1 cellular context compared by ENCODE assay signal in the genomic region with DNA sequence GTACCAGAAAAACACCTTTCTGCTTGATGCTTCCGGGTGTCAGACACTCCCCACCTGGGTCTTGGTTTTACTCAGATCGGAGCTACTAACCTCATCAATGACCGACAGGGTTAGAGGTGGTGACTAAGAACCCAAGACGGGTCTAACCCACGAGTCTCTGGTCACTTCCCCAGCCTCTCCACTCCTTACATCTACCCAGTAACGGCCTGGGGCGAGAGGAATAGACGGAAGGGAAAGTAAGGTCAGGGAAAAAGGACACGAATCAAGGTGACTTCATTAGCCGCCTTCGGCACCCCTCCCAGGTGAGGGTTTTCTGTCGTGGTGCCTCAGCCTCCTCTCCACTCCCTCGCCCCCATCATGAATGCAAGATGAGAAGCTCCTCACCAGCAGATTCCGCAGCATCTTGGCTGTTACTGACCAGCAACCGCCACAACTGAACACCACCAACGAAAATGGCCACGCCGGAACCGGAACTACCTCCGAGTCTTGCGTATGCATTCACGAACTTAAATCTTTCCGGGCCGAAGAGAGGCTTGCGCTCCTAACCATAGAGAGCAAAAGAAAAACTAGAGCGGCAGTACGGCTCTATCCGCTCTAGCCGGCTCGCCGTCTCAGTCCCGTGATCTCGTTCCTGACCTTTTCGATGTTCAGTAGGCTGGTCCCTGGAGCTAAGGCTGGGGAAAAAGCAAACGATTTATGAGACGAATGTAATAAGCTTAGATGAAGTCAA.
A peak's percentile ranks its signal among the peaks of the same experiment; 100 is the strongest.
TF ChIP-seq lines count a peak whose summit lies in the region.

A gene with protein sequence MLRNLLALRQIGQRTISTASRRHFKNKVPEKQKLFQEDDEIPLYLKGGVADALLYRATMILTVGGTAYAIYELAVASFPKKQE (minus strand): TSS at position 469 of the 730 bp plus-strand sequence. CDS start 67 bp downstream, at position 402.

TF ChIP-seq in HepG2, 621 proteins besides CTCF, POLR2A, EP300 and RAD21 (continued from another document):
- TF ChIP-seq, protein P1, sequence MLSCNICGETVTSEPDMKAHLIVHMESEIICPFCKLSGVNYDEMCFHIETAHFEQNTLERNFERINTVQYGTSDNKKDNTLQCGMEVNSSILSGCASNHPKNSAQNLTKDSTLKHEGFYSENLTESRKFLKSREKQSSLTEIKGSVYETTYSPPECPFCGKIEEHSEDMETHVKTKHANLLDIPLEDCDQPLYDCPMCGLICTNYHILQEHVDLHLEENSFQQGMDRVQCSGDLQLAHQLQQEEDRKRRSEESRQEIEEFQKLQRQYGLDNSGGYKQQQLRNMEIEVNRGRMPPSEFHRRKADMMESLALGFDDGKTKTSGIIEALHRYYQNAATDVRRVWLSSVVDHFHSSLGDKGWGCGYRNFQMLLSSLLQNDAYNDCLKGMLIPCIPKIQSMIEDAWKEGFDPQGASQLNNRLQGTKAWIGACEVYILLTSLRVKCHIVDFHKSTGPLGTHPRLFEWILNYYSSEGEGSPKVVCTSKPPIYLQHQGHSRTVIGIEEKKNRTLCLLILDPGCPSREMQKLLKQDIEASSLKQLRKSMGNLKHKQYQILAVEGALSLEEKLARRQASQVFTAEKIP (CRISPR knock-in tag; IDR thresholded peaks at IDR 0.05; ENCODE audit: borderline replicate concordance) = no peak
- TF ChIP-seq ELF4 (CRISPR knock-in tag; IDR thresholded peaks at IDR 0.05; ENCODE audit: borderline replicate concordance) (peak; percentile 82; the same call in 1 of the 2 replicates), NKX3-1 (CRISPR knock-in tag; IDR thresholded peaks at IDR 0.05) (0 out of 2 replicates have a peak, but pooled peaks have one; percentile 54), PHF20 (CRISPR knock-in tag; IDR thresholded peaks at IDR 0.05) (peak; percentile 94), ZSCAN30 (CRISPR knock-in tag; IDR thresholded peaks at IDR 0.05) (0 out of 2 replicates have a peak, but pooled peaks have one; percentile 68), BCL6 (CRISPR knock-in tag; IDR thresholded peaks at IDR 0.05) (peak; percentile 38; the same call in 1 of the 2 replicates), ZNF772 (CRISPR knock-in tag; IDR thresholded peaks at IDR 0.05) (peak; percentile 72; the same call in 1 of the 2 replicates), ZNF589 (CRISPR knock-in tag; conservative IDR thresholded peaks at IDR 0.05) (no peak; the same call in 1 of the 2 replicates), PTBP1 (IDR thresholded peaks at IDR 0.05; ENCODE audit: low read depth, low read length, poor library complexity, severe bottlenecking) (no peak), SMAD1 (CRISPR knock-in tag; IDR thresholded peaks at IDR 0.05; ENCODE audit: borderline replicate concordance, low read depth) (no peak), ZNF713 (CRISPR knock-in tag; IDR thresholded peaks at IDR 0.05) (no peak), CBFB (CRISPR knock-in tag; IDR thresholded peaks at IDR 0.05) (no peak), SIN3B (IDR thresholded peaks at IDR 0.05; ENCODE audit: low read length) (peak; percentile 63; the same call in 1 of the 2 replicates), ZNF883 (CRISPR knock-in tag; IDR thresholded peaks at IDR 0.05; ENCODE audit: not compliant biosample characterization) (peak; percentile 34), ZNF616 (CRISPR knock-in tag; IDR thresholded peaks at IDR 0.05; ENCODE audit: low read depth) (no peak), SRF (IDR thresholded peaks at IDR 0.05; ENCODE audit: low read depth, low read length) (peak; percentile 42; the same call in 1 of the 2 replicates), ZNF530 (CRISPR knock-in tag; IDR thresholded peaks at IDR 0.05; ENCODE audit: low read depth) (no peak), MEIS2 (CRISPR knock-in tag; IDR thresholded peaks at IDR 0.05) (0 out of 2 replicates have a peak, but pooled peaks have one; percentile 20), HNRNPLL (IDR thresholded peaks at IDR 0.05; ENCODE audit: low read depth, low read length, poor library complexity, severe bottlenecking) (peak; percentile 22), REPIN1 (CRISPR knock-in tag; IDR thresholded peaks at IDR 0.05; ENCODE audit: borderline replicate concordance, low read depth) (peak; percentile 88; the same call in 1 of the 2 replicates), MXD4 (CRISPR knock-in tag; IDR thresholded peaks at IDR 0.05) (peak; percentile 61; the same call in 1 of the 2 replicates), FOSL1 (CRISPR knock-in tag; IDR thresholded peaks at IDR 0.05; ENCODE audit: borderline replicate concordance) (no peak), KDM5B (CRISPR knock-in tag; IDR thresholded peaks at IDR 0.05; ENCODE audit: borderline replicate concordance) (peak; percentile 48; the same call in 1 of the 2 replicates), ZNF781 (CRISPR knock-in tag; IDR thresholded peaks at IDR 0.05; ENCODE audit: borderline replicate concordance, not compliant biosample characterization) (no peak), JUNB (CRISPR knock-in tag; IDR thresholded peaks at IDR 0.05; ENCODE audit: borderline replicate concordance) (no peak), ZNF607 (CRISPR knock-in tag; IDR thresholded peaks at IDR 0.05; ENCODE audit: borderline replicate concordance) (no peak; the same call in 1 of the 2 replicates), ZNF282 (IDR thresholded peaks at IDR 0.05; ENCODE audit: partially characterized antibody) (no peak), DPF2 (CRISPR knock-in tag; IDR thresholded peaks at IDR 0.05; ENCODE audit: borderline replicate concordance, low read depth) (no peak)
- TF ChIP-seq, protein P2, sequence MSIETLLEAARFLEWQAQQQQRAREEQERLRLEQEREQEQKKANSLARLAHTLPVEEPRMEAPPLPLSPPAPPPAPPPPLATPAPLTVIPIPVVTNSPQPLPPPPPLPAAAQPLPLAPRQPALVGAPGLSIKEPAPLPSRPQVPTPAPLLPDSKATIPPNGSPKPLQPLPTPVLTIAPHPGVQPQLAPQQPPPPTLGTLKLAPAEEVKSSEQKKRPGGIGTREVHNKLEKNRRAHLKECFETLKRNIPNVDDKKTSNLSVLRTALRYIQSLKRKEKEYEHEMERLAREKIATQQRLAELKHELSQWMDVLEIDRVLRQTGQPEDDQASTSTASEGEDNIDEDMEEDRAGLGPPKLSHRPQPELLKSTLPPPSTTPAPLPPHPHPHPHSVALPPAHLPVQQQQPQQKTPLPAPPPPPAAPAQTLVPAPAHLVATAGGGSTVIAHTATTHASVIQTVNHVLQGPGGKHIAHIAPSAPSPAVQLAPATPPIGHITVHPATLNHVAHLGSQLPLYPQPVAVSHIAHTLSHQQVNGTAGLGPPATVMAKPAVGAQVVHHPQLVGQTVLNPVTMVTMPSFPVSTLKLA (IDR thresholded peaks at IDR 0.05) = no peak
- TF ChIP-seq, protein P3, sequence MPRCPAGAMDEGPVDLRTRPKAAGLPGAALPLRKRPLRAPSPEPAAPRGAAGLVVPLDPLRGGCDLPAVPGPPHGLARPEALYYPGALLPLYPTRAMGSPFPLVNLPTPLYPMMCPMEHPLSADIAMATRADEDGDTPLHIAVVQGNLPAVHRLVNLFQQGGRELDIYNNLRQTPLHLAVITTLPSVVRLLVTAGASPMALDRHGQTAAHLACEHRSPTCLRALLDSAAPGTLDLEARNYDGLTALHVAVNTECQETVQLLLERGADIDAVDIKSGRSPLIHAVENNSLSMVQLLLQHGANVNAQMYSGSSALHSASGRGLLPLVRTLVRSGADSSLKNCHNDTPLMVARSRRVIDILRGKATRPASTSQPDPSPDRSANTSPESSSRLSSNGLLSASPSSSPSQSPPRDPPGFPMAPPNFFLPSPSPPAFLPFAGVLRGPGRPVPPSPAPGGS (CRISPR knock-in tag; IDR thresholded peaks at IDR 0.05) = no peak
- TF ChIP-seq, protein P4, sequence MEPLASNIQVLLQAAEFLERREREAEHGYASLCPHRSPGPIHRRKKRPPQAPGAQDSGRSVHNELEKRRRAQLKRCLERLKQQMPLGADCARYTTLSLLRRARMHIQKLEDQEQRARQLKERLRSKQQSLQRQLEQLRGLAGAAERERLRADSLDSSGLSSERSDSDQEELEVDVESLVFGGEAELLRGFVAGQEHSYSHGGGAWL (CRISPR knock-in tag; IDR thresholded peaks at IDR 0.05) = peak; percentile 52; the same call in 1 of the 2 replicates
- TF ChIP-seq, protein P5, sequence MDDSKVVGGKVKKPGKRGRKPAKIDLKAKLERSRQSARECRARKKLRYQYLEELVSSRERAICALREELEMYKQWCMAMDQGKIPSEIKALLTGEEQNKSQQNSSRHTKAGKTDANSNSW (CRISPR knock-in tag; IDR thresholded peaks at IDR 0.05; ENCODE audit: borderline replicate concordance) = no peak
- TF ChIP-seq, protein P6, sequence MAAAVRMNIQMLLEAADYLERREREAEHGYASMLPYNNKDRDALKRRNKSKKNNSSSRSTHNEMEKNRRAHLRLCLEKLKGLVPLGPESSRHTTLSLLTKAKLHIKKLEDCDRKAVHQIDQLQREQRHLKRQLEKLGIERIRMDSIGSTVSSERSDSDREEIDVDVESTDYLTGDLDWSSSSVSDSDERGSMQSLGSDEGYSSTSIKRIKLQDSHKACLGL (CRISPR knock-in tag; IDR thresholded peaks at IDR 0.05) = no peak
- TF ChIP-seq, protein P7, sequence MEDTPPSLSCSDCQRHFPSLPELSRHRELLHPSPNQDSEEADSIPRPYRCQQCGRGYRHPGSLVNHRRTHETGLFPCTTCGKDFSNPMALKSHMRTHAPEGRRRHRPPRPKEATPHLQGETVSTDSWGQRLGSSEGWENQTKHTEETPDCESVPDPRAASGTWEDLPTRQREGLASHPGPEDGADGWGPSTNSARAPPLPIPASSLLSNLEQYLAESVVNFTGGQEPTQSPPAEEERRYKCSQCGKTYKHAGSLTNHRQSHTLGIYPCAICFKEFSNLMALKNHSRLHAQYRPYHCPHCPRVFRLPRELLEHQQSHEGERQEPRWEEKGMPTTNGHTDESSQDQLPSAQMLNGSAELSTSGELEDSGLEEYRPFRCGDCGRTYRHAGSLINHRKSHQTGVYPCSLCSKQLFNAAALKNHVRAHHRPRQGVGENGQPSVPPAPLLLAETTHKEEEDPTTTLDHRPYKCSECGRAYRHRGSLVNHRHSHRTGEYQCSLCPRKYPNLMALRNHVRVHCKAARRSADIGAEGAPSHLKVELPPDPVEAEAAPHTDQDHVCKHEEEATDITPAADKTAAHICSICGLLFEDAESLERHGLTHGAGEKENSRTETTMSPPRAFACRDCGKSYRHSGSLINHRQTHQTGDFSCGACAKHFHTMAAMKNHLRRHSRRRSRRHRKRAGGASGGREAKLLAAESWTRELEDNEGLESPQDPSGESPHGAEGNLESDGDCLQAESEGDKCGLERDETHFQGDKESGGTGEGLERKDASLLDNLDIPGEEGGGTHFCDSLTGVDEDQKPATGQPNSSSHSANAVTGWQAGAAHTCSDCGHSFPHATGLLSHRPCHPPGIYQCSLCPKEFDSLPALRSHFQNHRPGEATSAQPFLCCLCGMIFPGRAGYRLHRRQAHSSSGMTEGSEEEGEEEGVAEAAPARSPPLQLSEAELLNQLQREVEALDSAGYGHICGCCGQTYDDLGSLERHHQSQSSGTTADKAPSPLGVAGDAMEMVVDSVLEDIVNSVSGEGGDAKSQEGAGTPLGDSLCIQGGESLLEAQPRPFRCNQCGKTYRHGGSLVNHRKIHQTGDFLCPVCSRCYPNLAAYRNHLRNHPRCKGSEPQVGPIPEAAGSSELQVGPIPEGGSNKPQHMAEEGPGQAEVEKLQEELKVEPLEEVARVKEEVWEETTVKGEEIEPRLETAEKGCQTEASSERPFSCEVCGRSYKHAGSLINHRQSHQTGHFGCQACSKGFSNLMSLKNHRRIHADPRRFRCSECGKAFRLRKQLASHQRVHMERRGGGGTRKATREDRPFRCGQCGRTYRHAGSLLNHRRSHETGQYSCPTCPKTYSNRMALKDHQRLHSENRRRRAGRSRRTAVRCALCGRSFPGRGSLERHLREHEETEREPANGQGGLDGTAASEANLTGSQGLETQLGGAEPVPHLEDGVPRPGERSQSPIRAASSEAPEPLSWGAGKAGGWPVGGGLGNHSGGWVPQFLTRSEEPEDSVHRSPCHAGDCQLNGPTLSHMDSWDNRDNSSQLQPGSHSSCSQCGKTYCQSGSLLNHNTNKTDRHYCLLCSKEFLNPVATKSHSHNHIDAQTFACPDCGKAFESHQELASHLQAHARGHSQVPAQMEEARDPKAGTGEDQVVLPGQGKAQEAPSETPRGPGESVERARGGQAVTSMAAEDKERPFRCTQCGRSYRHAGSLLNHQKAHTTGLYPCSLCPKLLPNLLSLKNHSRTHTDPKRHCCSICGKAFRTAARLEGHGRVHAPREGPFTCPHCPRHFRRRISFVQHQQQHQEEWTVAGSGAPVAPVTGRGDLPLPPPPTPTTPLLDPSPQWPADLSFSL (CRISPR knock-in tag; IDR thresholded peaks at IDR 0.05) = no peak
- TF ChIP-seq, protein P8, sequence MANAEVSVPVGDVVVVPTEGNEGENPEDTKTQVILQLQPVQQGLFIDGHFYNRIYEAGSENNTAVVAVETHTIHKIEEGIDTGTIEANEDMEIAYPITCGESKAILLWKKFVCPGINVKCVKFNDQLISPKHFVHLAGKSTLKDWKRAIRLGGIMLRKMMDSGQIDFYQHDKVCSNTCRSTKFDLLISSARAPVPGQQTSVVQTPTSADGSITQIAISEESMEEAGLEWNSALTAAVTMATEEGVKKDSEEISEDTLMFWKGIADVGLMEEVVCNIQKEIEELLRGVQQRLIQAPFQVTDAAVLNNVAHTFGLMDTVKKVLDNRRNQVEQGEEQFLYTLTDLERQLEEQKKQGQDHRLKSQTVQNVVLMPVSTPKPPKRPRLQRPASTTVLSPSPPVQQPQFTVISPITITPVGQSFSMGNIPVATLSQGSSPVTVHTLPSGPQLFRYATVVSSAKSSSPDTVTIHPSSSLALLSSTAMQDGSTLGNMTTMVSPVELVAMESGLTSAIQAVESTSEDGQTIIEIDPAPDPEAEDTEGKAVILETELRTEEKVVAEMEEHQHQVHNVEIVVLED (CRISPR knock-in tag; IDR thresholded peaks at IDR 0.05; ENCODE audit: borderline replicate concordance) = peak; percentile 93
- TF ChIP-seq, protein P9, sequence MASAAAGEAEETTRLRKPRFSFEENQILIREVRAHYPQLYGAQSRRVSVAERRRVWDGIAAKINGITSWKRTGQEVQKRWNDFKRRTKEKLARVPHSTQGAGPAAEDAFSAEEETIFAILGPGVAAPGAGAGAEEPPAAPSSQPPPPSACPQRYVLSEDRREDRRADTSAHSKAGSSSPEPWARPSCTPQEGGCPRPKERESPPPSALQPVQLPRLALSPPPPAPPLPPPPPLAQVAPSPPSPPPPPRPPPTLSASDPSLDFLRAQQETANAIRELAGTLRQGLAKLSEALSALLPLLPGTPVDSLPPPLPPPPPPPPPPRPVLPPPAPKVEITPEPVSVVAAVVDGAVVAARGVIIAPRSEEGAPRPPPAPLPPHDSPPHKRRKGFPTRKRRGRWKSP (CRISPR knock-in tag; IDR thresholded peaks at IDR 0.05) = peak; percentile 70
